In genomic region chr3:72099331-72100061, GRCh38 we compare ENCODE assay signal across 15 cellular contexts.
DNase-seq lines count a peak whose midpoint lies in the region; ATAC-seq, FAIRE-seq and TF ChIP-seq lines count a peak whose summit lies in the region.
"Had no signal": no experiment of that assay in that cellular context is flagged by ENCODE, and none has a peak within 500 bp of the region (broad histone marks: within the 10 kb centered on the region; RNA-seq: fewer than 3 reads in every experiment).

No MANE protein-coding gene starts in this region.

- no peak for TF ChIP-seq CTCF in HEK293 (tag by site-specific recombination; IDR thresholded peaks at IDR 0.05)
- no peak for TF ChIP-seq CTCF in brain (conservative IDR thresholded peaks at IDR 0.05)
- TF ChIP-seq CTCF in neural progenitor cell (IDR thresholded peaks at IDR 0.05) = no peak
- TF ChIP-seq CTCF in pancreas (IDR thresholded peaks at IDR 0.05) = no peak

- H3K9me3 Mint-ChIP-seq in activated CD4-positive, alpha-beta T cell treated with anti-CD3 and anti-CD28 coated beads, Interleukin-2, amount 10 ng/mL, durations not matched to agents 24 days and 14 days = no peaks in the 10 kb centered on the region
- H3K9me3 Mint-ChIP-seq in brain (peaks cover 0 to 6% (median 0%) of the 10 kb centered on the region in 5 experiments), neural progenitor cell (no peaks in the 10 kb centered on the region)
- H3K9me3 Mint-ChIP-seq: T-cell had no signal

- intact Hi-C loops in activated CD4-positive, alpha-beta T cell treated with anti-CD3 and anti-CD28 coated beads, Interleukin-2, amount 10 ng/mL, durations not matched to agents 24 days and 14 days (cut with micrococcal nuclease) = loop anchor here (2.0 kb wide), 4 partner anchors 19 to 117 kb away; no protein-coding TSS in a partner anchor
- intact Hi-C loops in pancreas (cut with DNase I) = no loop called here

- H3K9me3 ChIP-seq in HEK293 (ENCODE audit: control insufficient read depth, insufficient read depth, low read depth, low read length) (no peaks in the 10 kb centered on the region), neural progenitor cell (ENCODE audit: low read depth) (no peaks in the 10 kb centered on the region), pancreas (no peaks in the 10 kb centered on the region)
- H3K9me3 ChIP-seq: adrenal gland had no signal

- H3F3A ChIP-seq in neural progenitor cell (ENCODE audit: low read depth) = peaks cover 13% of the 10 kb centered on the region

- H3K4me1 Mint-ChIP-seq in activated CD4-positive, alpha-beta T cell treated with anti-CD3 and anti-CD28 coated beads, Interleukin-2, amount 10 ng/mL, durations not matched to agents 24 days and 14 days = peaks cover 40% of the 10 kb centered on the region
- H3K4me1 Mint-ChIP-seq in brain = peaks cover 34% of the 10 kb centered on the region
- H3K4me1 Mint-ChIP-seq in neural progenitor cell = peaks cover 29% of the 10 kb centered on the region

- no peak overlapping the region for H3K9ac ChIP-seq in neural progenitor cell

- no peaks in the 10 kb centered on the region for H3K79me2 ChIP-seq in neural progenitor cell (ENCODE audit: low read depth)

- H3K36me3 ChIP-seq in HEK293 (ENCODE audit: control insufficient read depth in 2 of 2, insufficient read depth in 1 of 2, low read length in 2 of 2) = no peaks in the 10 kb centered on the region
- H3K36me3 ChIP-seq in neural progenitor cell = no peaks in the 10 kb centered on the region
- H3K36me3 ChIP-seq in pancreas = no peaks in the 10 kb centered on the region
- H3K36me3 ChIP-seq: adrenal gland had no signal

- H3K4me2 ChIP-seq in neural progenitor cell = peak overlapping the region; percentile 89

- H3K27ac ChIP-seq in HEK293 (ENCODE audit: extremely low read depth, low read depth, low read length) (no peak overlapping the region), neural progenitor cell (no peak overlapping the region), pancreas (peak overlapping the region in 1 of 4 donors; percentile 44)
- H3K27ac ChIP-seq: foreskin keratinocyte had no signal

- FAIRE-seq in pancreas (lab: Jason Lieb, UNC) = no peak
- FAIRE-seq: urothelium cell line had no signal

- H3K4me3 ChIP-seq in HEK293 (ENCODE audit: low read depth, low read length) (no peak overlapping the region), neural progenitor cell (peak overlapping the region; percentile 56), pancreas (no peak overlapping the region)

- DNase-seq in activated CD4-positive, alpha-beta T cell treated with anti-CD3 and anti-CD28 coated beads, Interleukin-2, amount 10 ng/mL, durations not matched to agents 24 days and 14 days = peak; percentile 62
- no peak for DNase-seq in activated CD4-positive, alpha-beta T cell treated with anti-CD3 and anti-CD28 coated beads, Interleukin-2, amount 50 U/mL, for 1 hour
- peak; percentile 43 for DNase-seq in neural progenitor cell (ENCODE audit: low spot score)
- no peak for DNase-seq in activated effector memory CD4-positive, alpha-beta T cell treated with Interleukin-2 at 50 U/mL for 16 hours
- DNase-seq in pancreas = no peak
- DNase-seq: activated CD8-positive, alpha-beta memory T cell treated with anti-CD3 and anti-CD28 coated beads for 24 hours; foreskin keratinocyte; NCI-H2171; occipital lobe had no signal

- ATAC-seq in HG02852 (IDR thresholded peaks at IDR 0.05; ENCODE audit: unreplicated experiment) (no peak), pancreas (no peak)
- ATAC-seq: foreskin keratinocyte had no signal

- H3K27me3 ChIP-seq in neural progenitor cell (peaks cover 23% of the 10 kb centered on the region), pancreas (peaks cover 0 to 6% (median 0%) of the 10 kb centered on the region in 4 donors)
- H3K27me3 ChIP-seq: adrenal gland had no signal

- POLR2A ChIA-PET in HEK293 (lab: Yijun Ruan, JAX) = no interaction called here

- H3K36me3 Mint-ChIP-seq in activated CD4-positive, alpha-beta T cell treated with anti-CD3 and anti-CD28 coated beads, Interleukin-2, amount 10 ng/mL, durations not matched to agents 24 days and 14 days (ENCODE audit: low read depth) = no peaks in the 10 kb centered on the region
- H3K36me3 Mint-ChIP-seq in brain (no peaks in the 10 kb centered on the region), neural progenitor cell (no peaks in the 10 kb centered on the region)
- H3K36me3 Mint-ChIP-seq: T-cell had no signal

- H3K4me3 Mint-ChIP-seq in activated CD4-positive, alpha-beta T cell treated with anti-CD3 and anti-CD28 coated beads, Interleukin-2, amount 10 ng/mL, durations not matched to agents 24 days and 14 days = peak overlapping the region; percentile 44
- H3K4me3 Mint-ChIP-seq in brain = peak overlapping the region in 4 of 5 experiments; percentile 82 to 90 (median 86)
- H3K4me3 Mint-ChIP-seq in neural progenitor cell = peak overlapping the region; percentile 81

- peaks cover 14% of the 10 kb centered on the region; the same call in 1 of the 2 replicates for H3K4me1 ChIP-seq in HEK293 (ENCODE audit: control insufficient read depth, insufficient read depth, low read length)
- H3K4me1 ChIP-seq in neural progenitor cell = peaks cover 4% of the 10 kb centered on the region
- peaks cover 0 to 9% (median 0%) of the 10 kb centered on the region in 3 donors for H3K4me1 ChIP-seq in pancreas
- H3K4me1 ChIP-seq: foreskin keratinocyte had no signal

- H3K27me3 Mint-ChIP-seq in activated CD4-positive, alpha-beta T cell treated with anti-CD3 and anti-CD28 coated beads, Interleukin-2, amount 10 ng/mL, durations not matched to agents 24 days and 14 days = no peaks in the 10 kb centered on the region
- H3K27me3 Mint-ChIP-seq in brain (no peaks in the 10 kb centered on the region), neural progenitor cell (ENCODE audit: insufficient read depth, low read depth) (peaks cover 29% of the 10 kb centered on the region)

- H4K20me1 ChIP-seq in neural progenitor cell (ENCODE audit: low read depth) = no peaks in the 10 kb centered on the region

- 60 to 63% methylated on average over 14 of the region's 14 CpGs for WGBS in pancreas, 2 donors

- H3K27ac Mint-ChIP-seq in activated CD4-positive, alpha-beta T cell treated with anti-CD3 and anti-CD28 coated beads, Interleukin-2, amount 10 ng/mL, durations not matched to agents 24 days and 14 days = peak overlapping the region; percentile 68
- H3K27ac Mint-ChIP-seq in brain = peak overlapping the region in 2 of 5 experiments; percentile 72 to 94
- no peak overlapping the region for H3K27ac Mint-ChIP-seq in neural progenitor cell
- H3K27ac Mint-ChIP-seq: T-cell had no signal

- CTCF ChIA-PET in HEK293 (lab: Yijun Ruan, JAX) = interaction anchor here (1.4 kb wide), 1 partner anchor 224 kb away, joined by 3 read pairs; no protein-coding TSS in a partner anchor

- H2AFZ ChIP-seq in neural progenitor cell (replicated peaks) = peak overlapping the region; percentile 92

TF ChIP-seq in HEK293, 187 proteins besides CTCF, POLR2A, EP300 and RAD21:
- no peak for TF ChIP-seq ZFHX2 (tag by site-specific recombination; conservative IDR thresholded peaks at IDR 0.05)
- peak; percentile 91 for TF ChIP-seq ZNF768 (tag by site-specific recombination; IDR thresholded peaks at IDR 0.05)
TF ChIP-seq in HEK293: peak in this region for 1.

Comparison
In these comparisons a context has a peak if more than half of its experiments do, and no peak if none do; other contexts are left out.
1. DNase-seq: peak in activated CD4-positive, alpha-beta T cell treated with anti-CD3 and anti-CD28 coated beads, Interleukin-2, amount 10 ng/mL, durations not matched to agents 24 days and 14 days (single experiment) and neural progenitor cell (single experiment); none in activated CD4-positive, alpha-beta T cell treated with anti-CD3 and anti-CD28 coated beads, Interleukin-2, amount 50 U/mL, for 1 hour (single experiment), activated effector memory CD4-positive, alpha-beta T cell treated with Interleukin-2 at 50 U/mL for 16 hours (single experiment) and pancreas (0 of 6).
2. Peak in every context shown above with its lines, with median percentiles within 50 percentile points of each other: H3K4me3 Mint-ChIP-seq.